28 cellular contexts compared by ENCODE assay signal in genomic region chr13:113743366-113744195, GRCh38. TPM values are rescaled to one million over a fixed set of nuclear protein-coding genes. Genes with fewer than 3 reads are reported as not detected.
"Had no signal": no experiment of that assay in that cellular context is flagged by ENCODE, and none has a peak within 500 bp of the region (broad histone marks: within the 10 kb centered on the region; RNA-seq: fewer than 3 reads in every experiment).

No MANE protein-coding gene starts in this region.

- H3K9me3 Mint-ChIP-seq: activated CD4-positive, alpha-beta memory T cell treated with anti-CD3 and anti-CD28 coated beads, Interleukin-2, amount 10 ng/mL, durations not matched to agents 7 days and 5 days; activated CD4-positive, alpha-beta T cell treated with anti-CD3 and anti-CD28 coated beads, Interleukin-2, amount 10 ng/mL, durations not matched to agents 7 days and 5 days; activated naive CD4-positive, alpha-beta T cell treated with anti-CD3 and anti-CD28 coated beads, Interleukin-2, amount 50 U/mL, for 72 hours; activated T-cell treated with anti-CD3 and anti-CD28 coated beads, Interleukin-2, amount 50 U/mL, for 4 hours; activated T-helper 2 cell treated with anti-CD3 and anti-CD28 coated beads, Interferon-gamma antibody, Interleukin-2, Interleukin-4, amounts not matched to agents 10 μg/mL and 5 μg/mL and 100 μg/mL, durations not matched to agents 14 hours and 24 hours and 36 hours; central memory CD8-positive, alpha-beta T cell; mesothelial cell of epicardium; nephron progenitor cell; stimulated activated memory B cell treated with anti-CD40 and anti-IgM and Interleukin-4, amounts not matched to agents 10 μg/mL and 1 μg/mL and 100 μg/mL, for 72 hours; stimulated activated naive CD8-positive, alpha-beta T cell treated with anti-CD3 and anti-CD28 coated beads, Interleukin-15, amount 100 ng/mL, for 72 hours; type B pancreatic cell; WTC11 had no signal

- H3K27me3 ChIP-seq: pancreas had no signal

- H3K4me1 Mint-ChIP-seq: mesothelial cell of epicardium had no signal

- H3K4me1 ChIP-seq: pancreas, psoas muscle had no signal

- H3K9me3 ChIP-seq: esophagus squamous epithelium, pancreas, psoas muscle, sigmoid colon had no signal

- H3K27ac ChIP-seq: epithelial cell of prostate, esophagus squamous epithelium, pancreas, psoas muscle, sigmoid colon had no signal

- H3K36me3 Mint-ChIP-seq: activated naive CD4-positive, alpha-beta T cell treated with anti-CD3 and anti-CD28 coated beads, Interleukin-2, amount 50 U/mL, for 72 hours; mesothelial cell of epicardium; naive B cell; stimulated activated memory B cell treated with anti-CD40 and anti-IgM and Interleukin-4, amounts not matched to agents 10 μg/mL and 1 μg/mL and 100 μg/mL, for 72 hours; type B pancreatic cell; WTC11 had no signal

- DNase-seq: activated CD4-positive, alpha-beta memory T cell treated with anti-CD3 and anti-CD28 coated beads, Interleukin-2, amount 10 ng/mL, durations not matched to agents 7 days and 5 days; activated CD4-positive, alpha-beta T cell treated with anti-CD3 and anti-CD28 coated beads for 1 hour; activated CD4-positive, alpha-beta T cell treated with anti-CD3 and anti-CD28 coated beads, Interleukin-2, amount 10 ng/mL, durations not matched to agents 7 days and 5 days; activated naive CD4-positive, alpha-beta T cell; activated T-cell treated with anti-CD3 and anti-CD28 coated beads, Interleukin-2, amount 50 U/mL, for 4 hours; effector CD8-positive, alpha-beta T cell; esophagus squamous epithelium; naive B cell; nephron progenitor cell; psoas muscle; sigmoid colon; stimulated activated CD4-positive, alpha-beta T cell treated with anti-CD3 and anti-CD28 coated beads, Interleukin-1b, Interleukin-23, amount 100 ng/mL, for 48 hours; stimulated activated CD4-positive, alpha-beta T cell treated with anti-CD3 and anti-CD28 coated beads, Interleukin-4, amount 100 ng/mL, for 4 hours; stimulated activated CD8-positive, alpha-beta memory T cell treated with anti-CD3 and anti-CD28 coated beads, Interleukin-4, amount 100 ng/mL, for 48 hours; stimulated activated naive CD8-positive, alpha-beta T cell treated with anti-CD3 and anti-CD28 coated beads, Interleukin-15, amount 100 ng/mL, for 72 hours; substantia nigra; T-helper 17 cell; T1000 had no signal

- H3K27ac Mint-ChIP-seq: activated CD4-positive, alpha-beta memory T cell treated with anti-CD3 and anti-CD28 coated beads, Interleukin-2, amount 10 ng/mL, durations not matched to agents 7 days and 5 days; activated CD4-positive, alpha-beta T cell treated with anti-CD3 and anti-CD28 coated beads, Interleukin-2, amount 10 ng/mL, durations not matched to agents 7 days and 5 days; activated naive CD4-positive, alpha-beta T cell treated with anti-CD3 and anti-CD28 coated beads, Interleukin-2, amount 50 U/mL, for 72 hours; activated T-helper 2 cell treated with anti-CD3 and anti-CD28 coated beads, Interferon-gamma antibody, Interleukin-2, Interleukin-4, amounts not matched to agents 10 μg/mL and 5 μg/mL and 100 μg/mL, durations not matched to agents 14 hours and 24 hours and 36 hours; mesothelial cell of epicardium; nephron progenitor cell; stimulated activated memory B cell treated with anti-CD40 and anti-IgM and Interleukin-4, amounts not matched to agents 10 μg/mL and 1 μg/mL and 100 μg/mL, for 72 hours; stimulated activated naive CD8-positive, alpha-beta T cell treated with anti-CD3 and anti-CD28 coated beads, Interleukin-15, amount 100 ng/mL, for 72 hours; T-helper 17 cell; type B pancreatic cell; WTC11 had no signal

- H3K36me3 ChIP-seq: esophagus squamous epithelium, pancreas, sigmoid colon had no signal

- H3K4me3 ChIP-seq: esophagus squamous epithelium, pancreas, psoas muscle, sigmoid colon had no signal

- ATAC-seq: pancreas; psoas muscle; stimulated activated memory B cell treated with anti-CD40 and anti-IgM and Interleukin-4, amounts not matched to agents 10 μg/mL and 1 μg/mL and 100 μg/mL, for 72 hours; T-helper 17 cell; WTC11 had no signal

- H3K27me3 Mint-ChIP-seq: type B pancreatic cell had no signal

- H3K4me3 Mint-ChIP-seq: activated CD4-positive, alpha-beta memory T cell treated with anti-CD3 and anti-CD28 coated beads, Interleukin-2, amount 10 ng/mL, durations not matched to agents 7 days and 5 days; activated CD4-positive, alpha-beta T cell treated with anti-CD3 and anti-CD28 coated beads, Interleukin-2, amount 10 ng/mL, durations not matched to agents 7 days and 5 days; activated T-cell treated with anti-CD3 and anti-CD28 coated beads, Interleukin-2, amount 50 U/mL, for 4 hours; central memory CD8-positive, alpha-beta T cell; mesothelial cell of epicardium; nephron progenitor cell; stimulated activated memory B cell treated with anti-CD40 and anti-IgM and Interleukin-4, amounts not matched to agents 10 μg/mL and 1 μg/mL and 100 μg/mL, for 72 hours; type B pancreatic cell; WTC11 had no signal

RNA-seq across cellular contexts. Expression of gene TMEM255B, which starts 15.4 kb away (rescaled TPM):
- total RNA-seq: frontal cortex had no signal
